Comparison of ENCODE assay signal across 8 cellular contexts in the genomic region with DNA sequence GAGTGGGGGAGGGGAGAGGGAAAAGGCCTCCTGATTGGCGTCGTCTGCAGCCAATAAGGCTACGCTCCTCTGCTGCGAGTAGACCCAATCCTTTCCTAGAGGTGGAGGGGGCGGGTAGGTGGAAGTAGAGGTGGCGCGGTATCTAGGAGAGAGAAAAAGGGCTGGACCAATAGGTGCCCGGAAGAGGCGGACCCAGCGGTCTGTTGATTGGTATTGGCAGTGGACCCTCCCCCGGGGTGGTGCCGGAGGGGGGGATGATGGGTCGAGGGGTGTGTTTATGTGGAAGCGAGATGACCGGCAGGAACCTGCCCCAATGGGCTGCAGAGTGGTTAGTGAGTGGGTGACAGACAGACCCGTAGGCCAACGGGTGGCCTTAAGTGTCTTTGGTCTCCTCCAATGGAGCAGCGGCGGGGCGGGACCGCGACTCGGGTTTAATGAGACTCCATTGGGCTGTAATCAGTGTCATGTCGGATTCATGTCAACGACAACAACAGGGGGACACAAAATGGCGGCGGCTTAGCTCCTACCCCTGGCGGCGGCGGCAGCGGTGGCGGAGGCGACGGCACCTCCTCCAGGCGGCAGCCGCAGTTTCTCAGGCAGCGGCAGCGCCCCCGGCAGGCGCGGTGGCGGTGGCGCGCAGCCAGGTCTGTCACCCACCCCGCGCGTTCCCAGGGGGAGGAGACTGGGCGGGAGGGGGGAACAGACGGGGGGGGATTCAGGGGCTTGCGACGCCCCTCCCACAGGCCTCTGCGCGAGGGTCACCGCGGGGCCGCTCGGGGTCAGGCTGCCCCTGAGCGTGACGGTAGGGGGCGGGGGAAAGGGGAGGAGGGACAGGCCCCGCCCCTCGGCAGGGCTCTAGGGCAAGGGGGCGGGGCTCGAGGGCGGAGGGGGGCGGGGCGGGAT. TPM values are rescaled to one million over a fixed set of nuclear protein-coding genes. Genes with fewer than 3 reads are reported as not detected.
DNase-seq lines count a peak whose midpoint lies in the region; ATAC-seq and TF ChIP-seq lines count a peak whose summit lies in the region.

TSS of gene KAT6B (plus strand) at position 459 of the 903 bp plus-strand sequence. CDS start 16,258 bp downstream, outside the sequence.

- peaks cover 10% of the 10 kb centered on the region for H3K4me1 ChIP-seq in thymus (ENCODE audit: control insufficient read depth, insufficient read depth, low read length)

- TF ChIP-seq CTCF in GM12872 (IDR thresholded peaks at IDR 0.05; ENCODE audit: insufficient read depth, low read depth, low read length), result peak; percentile 37; the same call in 2 of the 3 replicates
- TF ChIP-seq CTCF in SU-DHL-6 (IDR thresholded peaks at IDR 0.05; ENCODE audit: insufficient read depth, low read length, poor library complexity, severe bottlenecking), result peak; percentile 18
- TF ChIP-seq CTCF in osteocyte (IDR thresholded peaks at IDR 0.05), result peak; percentile 49

- peaks cover 46% of the 10 kb centered on the region for H3K4me1 Mint-ChIP-seq in activated naive CD8-positive, alpha-beta T cell treated with anti-CD3 and anti-CD28 coated beads, Interleukin-2, amount 10 ng/mL, durations not matched to agents 7 days and 5 days
- H3K4me1 Mint-ChIP-seq in osteocyte (ENCODE audit: unreplicated experiment), result peaks cover 28% of the 10 kb centered on the region

- no peaks in the 10 kb centered on the region for H3K27me3 Mint-ChIP-seq in activated naive CD8-positive, alpha-beta T cell treated with anti-CD3 and anti-CD28 coated beads, Interleukin-2, amount 10 ng/mL, durations not matched to agents 7 days and 5 days
- H3K27me3 Mint-ChIP-seq in osteocyte (ENCODE audit: unreplicated experiment), result no peaks in the 10 kb centered on the region

- H3K79me2 ChIP-seq in SU-DHL-6 (ENCODE audit: insufficient read depth, low read length), result peaks cover 18% of the 10 kb centered on the region

- H3K27me3 ChIP-seq in SU-DHL-6 (ENCODE audit: low read length) (no peaks in the 10 kb centered on the region), thymus (ENCODE audit: control insufficient read depth, insufficient read depth) (no peaks in the 10 kb centered on the region)

- H3F3A ChIP-seq in SU-DHL-6 (ENCODE audit: insufficient read depth), result peaks cover 23% of the 10 kb centered on the region

- peaks cover 13% of the 10 kb centered on the region for H3K36me3 Mint-ChIP-seq in activated naive CD8-positive, alpha-beta T cell treated with anti-CD3 and anti-CD28 coated beads, Interleukin-2, amount 10 ng/mL, durations not matched to agents 7 days and 5 days
- no peaks in the 10 kb centered on the region for H3K36me3 Mint-ChIP-seq in osteocyte (ENCODE audit: unreplicated experiment)

- WGBS in thymus, result under 1% methylated on average over 67 of the region's 67 CpGs

- peak within 1 kb of the TSS; percentile 91 for H3K27ac Mint-ChIP-seq in activated naive CD8-positive, alpha-beta T cell treated with anti-CD3 and anti-CD28 coated beads, Interleukin-2, amount 10 ng/mL, durations not matched to agents 7 days and 5 days
- peak within 1 kb of the TSS; percentile 97 for H3K27ac Mint-ChIP-seq in osteocyte (ENCODE audit: unreplicated experiment)

- H3K36me3 ChIP-seq in SU-DHL-6 (ENCODE audit: low read length), result no peaks in the 10 kb centered on the region
- H3K36me3 ChIP-seq in thymus (ENCODE audit: control insufficient read depth, insufficient read depth), result no peaks in the 10 kb centered on the region

- peak within 1 kb of the TSS; percentile 80 for H3K4me2 ChIP-seq in SU-DHL-6 (ENCODE audit: low read depth, low read length, poor library complexity, severe bottlenecking)

- POLR2A ChIA-PET in activated naive CD8-positive, alpha-beta T cell treated with anti-CD3 and anti-CD28 coated beads, Interleukin-2, amount 10 ng/mL, durations not matched to agents 7 days and 5 days (lab: Charles Lee), result interaction anchor here (0.5 to 1.6 kb wide), 16 partner anchors 72 to 687 kb away, joined by 3 to 11 read pairs (median 4); no protein-coding TSS in a partner anchor

- H3K27ac ChIP-seq in SU-DHL-6 (ENCODE audit: low read depth, low read length) (peak within 1 kb of the TSS; percentile 81), thymus (ENCODE audit: low read depth) (peak within 1 kb of the TSS; percentile 100)

- peak within 1 kb of the TSS; percentile 99 for H2AFZ ChIP-seq in SU-DHL-6 (ENCODE audit: low read depth, low read length, severe bottlenecking)

- H3K4me3 ChIP-seq in SU-DHL-6 (ENCODE audit: insufficient read depth, low read length, poor library complexity, severe bottlenecking) (peak within 1 kb of the TSS; percentile 99), thymus (ENCODE audit: low read length) (peak within 1 kb of the TSS; percentile 91)

- H3K9me2 ChIP-seq in SU-DHL-6 (replicated peaks; ENCODE audit: insufficient read depth, low read length), result no peaks in the 10 kb centered on the region

- H3K4me3 Mint-ChIP-seq in activated naive CD8-positive, alpha-beta T cell treated with anti-CD3 and anti-CD28 coated beads, Interleukin-2, amount 10 ng/mL, durations not matched to agents 7 days and 5 days, result peak within 1 kb of the TSS; percentile 94
- H3K4me3 Mint-ChIP-seq in osteocyte (ENCODE audit: unreplicated experiment), result peak within 1 kb of the TSS; percentile 91

- H3K9ac ChIP-seq in SU-DHL-6 (ENCODE audit: low read length), result peak within 1 kb of the TSS; percentile 98

- H3K9me3 ChIP-seq in SU-DHL-6 (ENCODE audit: insufficient read depth, low read length), result no peaks in the 10 kb centered on the region
- no peaks in the 10 kb centered on the region for H3K9me3 ChIP-seq in thymus (ENCODE audit: control insufficient read depth)

- DNase-seq in NCI-H128 (lab: John Stamatoyannopoulos, UW; ENCODE audit: unreplicated experiment) (peak; percentile 97), head of caudate nucleus (peak; percentile 100), osteocyte (ENCODE audit: extremely low spot score, unreplicated experiment) (peak; percentile 100)
- peak; percentile 97 for DNase-seq in activated naive CD8-positive, alpha-beta T cell treated with anti-CD3 and anti-CD28 coated beads, Interleukin-2, amount 10 ng/mL, durations not matched to agents 7 days and 5 days

- H4K20me1 ChIP-seq in SU-DHL-6 (ENCODE audit: low read depth, low read length), result no peaks in the 10 kb centered on the region

- no peaks in the 10 kb centered on the region for H3K9me3 Mint-ChIP-seq in activated naive CD8-positive, alpha-beta T cell treated with anti-CD3 and anti-CD28 coated beads, Interleukin-2, amount 10 ng/mL, durations not matched to agents 7 days and 5 days
- H3K9me3 Mint-ChIP-seq in osteocyte (ENCODE audit: unreplicated experiment), result no peaks in the 10 kb centered on the region

- ATAC-seq in HG02678 (IDR thresholded peaks at IDR 0.05; ENCODE audit: unreplicated experiment), result peak; percentile 85
- ATAC-seq in activated naive CD8-positive, alpha-beta T cell treated with anti-CD3 and anti-CD28 coated beads, Interleukin-2, amount 10 ng/mL, durations not matched to agents 7 days and 5 days (ENCODE audit: low read depth), result peak; percentile 89

- intact Hi-C loops in head of caudate nucleus (cut with DNase I), result loop anchor here (5.0 to 10.0 kb wide), 4 partner anchors 101 to 388 kb away; partner anchors contain the start of gene VDAC2

RNA-seq across cellular contexts. Expression of gene KAT6B, which starts in this region (rescaled TPM):
- 10 to 100 TPM; 36.7 to 47.2 TPM for total RNA-seq in activated naive CD8-positive, alpha-beta T cell treated with anti-CD3 and anti-CD28 coated beads, Interleukin-2, amount 10 ng/mL, durations not matched to agents 7 days and 5 days
- total RNA-seq in osteocyte, result 28.2 and 31.1 TPM in 2 replicates
- polyA plus RNA-seq in thymus, result 12.2 TPM

Comparison
In these comparisons a context has a peak if more than half of its experiments do, and no peak if none do; other contexts are left out.
1. Peak in every context shown above with its lines: DNase-seq, ATAC-seq, H3K4me3 ChIP-seq and H3K27ac ChIP-seq.